Comparison of ENCODE assay signal across 37 cellular contexts in genomic region chr16:28052274-28053128, GRCh38. TPM values are rescaled to one million over a fixed set of nuclear protein-coding genes. Genes with fewer than 3 reads are reported as not detected.
"Had no signal": no experiment of that assay in that cellular context is flagged by ENCODE, and none has a peak within 500 bp of the region (broad histone marks: within the 10 kb centered on the region; RNA-seq: fewer than 3 reads in every experiment).

No MANE protein-coding gene starts in this region.

- H3K27ac Mint-ChIP-seq: activated CD4-positive, alpha-beta memory T cell treated with anti-CD3 and anti-CD28 coated beads, Interleukin-2, amount 10 ng/mL, durations not matched to agents 7 days and 5 days; activated CD4-positive, alpha-beta T cell treated with anti-CD3 and anti-CD28 coated beads for 36 hours; activated CD4-positive, alpha-beta T cell treated with anti-CD3 and anti-CD28 coated beads, Interleukin-2, amount 10 ng/mL, durations not matched to agents 7 days and 5 days; activated CD8-positive, alpha-beta memory T cell treated with anti-CD3 and anti-CD28 coated beads, Interleukin-2, amount 10 ng/mL, durations not matched to agents 7 days and 5 days; activated CD8-positive, alpha-beta T cell treated with anti-CD3 and anti-CD28 coated beads, Interleukin-2, amount 10 ng/mL, durations not matched to agents 7 days and 5 days; activated naive CD4-positive, alpha-beta T cell treated with anti-CD3 and anti-CD28 coated beads, Interleukin-2, amount 10 ng/mL, durations not matched to agents 7 days and 5 days; activated naive CD4-positive, alpha-beta T cell treated with anti-CD3 and anti-CD28 coated beads, Interleukin-2, amount 50 U/mL, for 24 hours; activated naive CD8-positive, alpha-beta T cell; activated naive CD8-positive, alpha-beta T cell treated with anti-CD3 and anti-CD28 coated beads, Interleukin-2, amount 10 ng/mL, durations not matched to agents 7 days and 5 days; activated naive CD8-positive, alpha-beta T cell treated with anti-CD3 and anti-CD28 coated beads, Interleukin-2, amount 50 U/mL, for 24 hours; activated T-cell treated with anti-CD3 and anti-CD28 coated beads, Interleukin-2, amount 50 U/mL, for 24 hours; activated T-helper 2 cell treated with anti-CD3 and anti-CD28 coated beads, Interferon-gamma antibody, Interleukin-2, Interleukin-4, amounts not matched to agents 10 μg/mL and 5 μg/mL and 100 μg/mL, durations not matched to agents 14 hours and 24 hours and 36 hours; brain; T-helper 1 cell treated with Interleukin-12 subunit alpha and Interleukin-12 subunit beta and Interleukin-4 antibody, amounts not matched to agents 30 μg/mL and 1 μg/mL, for 36 hours; T-helper 2 cell treated with Interferon-gamma antibody and Interleukin-4, amounts not matched to agents 5 μg/mL and 100 μg/mL, for 36 hours had no signal

- H3K36me3 ChIP-seq: ascending aorta, cardiac muscle cell had no signal

- DNase-seq: activated CD4-positive, alpha-beta memory T cell treated with anti-CD3 and anti-CD28 coated beads, Interleukin-2, amount 10 ng/mL, durations not matched to agents 7 days and 5 days; activated CD4-positive, alpha-beta T cell treated with anti-CD3 and anti-CD28 coated beads for 1 hour; activated CD4-positive, alpha-beta T cell treated with anti-CD3 and anti-CD28 coated beads for 36 hours; activated CD4-positive, alpha-beta T cell treated with anti-CD3 and anti-CD28 coated beads for 48 hours; activated CD4-positive, alpha-beta T cell treated with anti-CD3 and anti-CD28 coated beads, Interleukin-2, amount 10 ng/mL, durations not matched to agents 7 days and 5 days; activated CD4-positive, alpha-beta T cell treated with anti-CD3 and anti-CD28 coated beads, Interleukin-2, amount 50 U/mL, for 48 hours; activated CD4-positive, CD25-positive, alpha-beta regulatory T cell; activated CD8-positive, alpha-beta memory T cell treated with anti-CD3 and anti-CD28 coated beads for 24 hours; activated CD8-positive, alpha-beta memory T cell treated with anti-CD3 and anti-CD28 coated beads, Interleukin-2, amount 10 ng/mL, durations not matched to agents 7 days and 5 days; activated CD8-positive, alpha-beta memory T cell treated with anti-CD3 and anti-CD28 coated beads, Interleukin-2, amount 50 U/mL, for 48 hours; activated CD8-positive, alpha-beta T cell treated with anti-CD3 and anti-CD28 coated beads, Interleukin-2, amount 10 ng/mL, durations not matched to agents 7 days and 5 days; activated effector memory CD4-positive, alpha-beta T cell treated with Interleukin-2 at 50 U/mL for 16 hours; activated gamma-delta T cell; activated naive CD4-positive, alpha-beta T cell treated with anti-CD3 and anti-CD28 coated beads, Interleukin-2, amount 10 ng/mL, durations not matched to agents 7 days and 5 days; activated naive CD4-positive, alpha-beta T cell treated with Interleukin-2 at 50 U/mL for 16 hours; activated naive CD8-positive, alpha-beta T cell treated with anti-CD3 and anti-CD28 coated beads, Interleukin-2, amount 10 ng/mL, durations not matched to agents 7 days and 5 days; activated naive CD8-positive, alpha-beta T cell treated with anti-CD3 and anti-CD28 coated beads, Interleukin-2, amount 50 U/mL, for 24 hours; activated T-cell treated with anti-CD3 and anti-CD28 coated beads, Interleukin-2, amount 50 U/mL, for 24 hours; activated T-cell treated with anti-CD3 and anti-CD28 coated beads, Interleukin-2, amount 50 U/mL, for 48 hours; amygdala; cerebellar nuclear complex; T-helper 1 cell; T-helper 2 cell; T-helper 9 cell had no signal

- H3K4me1 ChIP-seq: ascending aorta had no signal

- H3K4me1 Mint-ChIP-seq: activated CD4-positive, alpha-beta memory T cell treated with anti-CD3 and anti-CD28 coated beads, Interleukin-2, amount 10 ng/mL, durations not matched to agents 7 days and 5 days; activated CD4-positive, alpha-beta T cell treated with anti-CD3 and anti-CD28 coated beads for 36 hours; activated CD4-positive, alpha-beta T cell treated with anti-CD3 and anti-CD28 coated beads, Interleukin-2, amount 10 ng/mL, durations not matched to agents 7 days and 5 days; activated CD8-positive, alpha-beta memory T cell treated with anti-CD3 and anti-CD28 coated beads, Interleukin-2, amount 10 ng/mL, durations not matched to agents 7 days and 5 days; activated naive CD4-positive, alpha-beta T cell treated with anti-CD3 and anti-CD28 coated beads, Interleukin-2, amount 10 ng/mL, durations not matched to agents 7 days and 5 days; activated naive CD4-positive, alpha-beta T cell treated with anti-CD3 and anti-CD28 coated beads, Interleukin-2, amount 50 U/mL, for 24 hours; activated naive CD8-positive, alpha-beta T cell treated with anti-CD3 and anti-CD28 coated beads, Interleukin-2, amount 10 ng/mL, durations not matched to agents 7 days and 5 days; activated naive CD8-positive, alpha-beta T cell treated with anti-CD3 and anti-CD28 coated beads, Interleukin-2, amount 50 U/mL, for 24 hours; brain; central memory CD8-positive, alpha-beta T cell had no signal

- H3K9me3 Mint-ChIP-seq: central memory CD8-positive, alpha-beta T cell had no signal

- ATAC-seq: activated CD4-positive, alpha-beta T cell treated with anti-CD3 and anti-CD28 coated beads for 36 hours; activated CD4-positive, CD25-positive, alpha-beta regulatory T cell treated with anti-CD3 and anti-CD28 coated beads, Interleukin-2, amount 50 U/mL, for 24 hours; activated CD8-positive, alpha-beta memory T cell treated with anti-CD3 and anti-CD28 coated beads, Interleukin-2, amount 10 ng/mL, durations not matched to agents 7 days and 5 days; activated CD8-positive, alpha-beta T cell treated with anti-CD3 and anti-CD28 coated beads, Interleukin-2, amount 10 ng/mL, durations not matched to agents 7 days and 5 days; activated naive CD8-positive, alpha-beta T cell treated with anti-CD3 and anti-CD28 coated beads, Interleukin-2, amount 50 U/mL, for 24 hours had no signal

- H3K4me3 Mint-ChIP-seq: activated CD4-positive, alpha-beta memory T cell treated with anti-CD3 and anti-CD28 coated beads, Interleukin-2, amount 10 ng/mL, durations not matched to agents 7 days and 5 days; activated CD4-positive, alpha-beta T cell treated with anti-CD3 and anti-CD28 coated beads for 36 hours; activated CD4-positive, alpha-beta T cell treated with anti-CD3 and anti-CD28 coated beads, Interleukin-2, amount 10 ng/mL, durations not matched to agents 7 days and 5 days; activated CD8-positive, alpha-beta memory T cell treated with anti-CD3 and anti-CD28 coated beads, Interleukin-2, amount 10 ng/mL, durations not matched to agents 7 days and 5 days; activated CD8-positive, alpha-beta T cell treated with anti-CD3 and anti-CD28 coated beads, Interleukin-2, amount 10 ng/mL, durations not matched to agents 7 days and 5 days; activated naive CD4-positive, alpha-beta T cell treated with anti-CD3 and anti-CD28 coated beads, Interleukin-2, amount 10 ng/mL, durations not matched to agents 7 days and 5 days; activated naive CD4-positive, alpha-beta T cell treated with anti-CD3 and anti-CD28 coated beads, Interleukin-2, amount 50 U/mL, for 24 hours; activated naive CD8-positive, alpha-beta T cell; activated naive CD8-positive, alpha-beta T cell treated with anti-CD3 and anti-CD28 coated beads, Interleukin-2, amount 10 ng/mL, durations not matched to agents 7 days and 5 days; activated naive CD8-positive, alpha-beta T cell treated with anti-CD3 and anti-CD28 coated beads, Interleukin-2, amount 50 U/mL, for 24 hours; activated T-cell treated with anti-CD3 and anti-CD28 coated beads, Interleukin-2, amount 50 U/mL, for 24 hours; brain; central memory CD8-positive, alpha-beta T cell; T-helper 1 cell treated with Interleukin-12 subunit alpha and Interleukin-12 subunit beta and Interleukin-4 antibody, amounts not matched to agents 30 μg/mL and 1 μg/mL, for 36 hours; T-helper 2 cell treated with Interferon-gamma antibody and Interleukin-4, amounts not matched to agents 5 μg/mL and 100 μg/mL, for 36 hours had no signal

- H3K27me3 ChIP-seq: ascending aorta, cardiac muscle cell had no signal

- H3K36me3 Mint-ChIP-seq: activated naive CD4-positive, alpha-beta T cell treated with anti-CD3 and anti-CD28 coated beads, Interleukin-2, amount 10 ng/mL, durations not matched to agents 7 days and 5 days; activated naive CD8-positive, alpha-beta T cell; activated naive CD8-positive, alpha-beta T cell treated with anti-CD3 and anti-CD28 coated beads, Interleukin-2, amount 10 ng/mL, durations not matched to agents 7 days and 5 days had no signal

- H3K4me3 ChIP-seq: ascending aorta, cardiac muscle cell had no signal

- H3K27ac ChIP-seq: ascending aorta, cardiac muscle cell, VCaP had no signal

RNA-seq across cellular contexts. Expression of gene GSG1L, which starts 11.0 kb away (rescaled TPM):
- total RNA-seq: activated CD4-positive, alpha-beta T cell treated with anti-CD3 and anti-CD28 coated beads for 36 hours; activated CD4-positive, alpha-beta T cell treated with anti-CD3 and anti-CD28 coated beads, Interleukin-2, amount 10 ng/mL, durations not matched to agents 7 days and 5 days; activated CD8-positive, alpha-beta memory T cell treated with anti-CD3 and anti-CD28 coated beads, Interleukin-2, amount 10 ng/mL, durations not matched to agents 7 days and 5 days; activated naive CD8-positive, alpha-beta T cell treated with anti-CD3 and anti-CD28 coated beads, Interleukin-2, amount 10 ng/mL, durations not matched to agents 7 days and 5 days; activated T-helper 2 cell treated with anti-CD3 and anti-CD28 coated beads, Interferon-gamma antibody, Interleukin-2, Interleukin-4, amounts not matched to agents 10 μg/mL and 5 μg/mL and 100 μg/mL, durations not matched to agents 14 hours and 24 hours and 36 hours; ascending aorta; bronchial epithelial cell; cardiac muscle cell; chondrocyte had no signal
